16 cellular contexts compared by ENCODE assay signal in genomic region chr17:30995347-30995746, GRCh38. TPM values are rescaled to one million over a fixed set of nuclear protein-coding genes. Genes with fewer than 3 reads are reported as not detected.
DNase-seq lines count a peak whose midpoint lies in the region; ATAC-seq, FAIRE-seq and TF ChIP-seq lines count a peak whose summit lies in the region.
"Had no signal": no experiment of that assay in that cellular context is flagged by ENCODE, and none has a peak within 500 bp of the region (broad histone marks: within the 10 kb centered on the region; RNA-seq: fewer than 3 reads in every experiment).

No MANE protein-coding gene starts in this region.

- no peak overlapping the region for H3K4me3 Mint-ChIP-seq in T-cell
- H3K4me3 Mint-ChIP-seq: CD8-positive, alpha-beta memory T cell; HFFc6 had no signal

- DNase-seq in DMS53 (lab: John Stamatoyannopoulos, UW) (peak; percentile 6), DMS53 treated with DMSO at 0.1 percent for 48 hours (lab: John Stamatoyannopoulos, UW; ENCODE audit: unreplicated experiment) (no peak), HTR-8/SVneo (ENCODE audit: insufficient read length, low spot score) (no peak), RWPE2 (ENCODE audit: low spot score) (no peak), iris pigment epithelial cell (ENCODE audit: low read depth) (peak; percentile 61), AML-193 (lab: John Stamatoyannopoulos, UW) (no peak), Kasumi-1 (lab: John Stamatoyannopoulos, UW) (no peak), T-cell (no peak)
- DNase-seq: Caco-2; CD8-positive, alpha-beta memory T cell; HFFc6 had no signal

- H3K27ac Mint-ChIP-seq in T-cell: no peak overlapping the region
- H3K27ac Mint-ChIP-seq: CD8-positive, alpha-beta memory T cell; HFFc6 had no signal

- H3K4me3 ChIP-seq in RWPE2 (ENCODE audit: severe bottlenecking): no peak overlapping the region
- H3K4me3 ChIP-seq: BLaER1, HAP-1 had no signal

- CTCF ChIA-PET in T-cell (lab: Charles Lee): interaction anchor here in 1 of 2 donors (0.6 kb wide), 1 partner anchor 317 kb away, joined by 4 read pairs; no protein-coding TSS in a partner anchor

- POLR2A ChIA-PET in T-cell (lab: Charles Lee): no interaction called here

- peaks cover 34% of the 10 kb centered on the region for H3K36me3 Mint-ChIP-seq in T-cell

- no peaks in the 10 kb centered on the region for H3K4me1 Mint-ChIP-seq in T-cell
- H3K4me1 Mint-ChIP-seq: CD8-positive, alpha-beta memory T cell had no signal

- peaks cover 18% of the 10 kb centered on the region for H3K36me3 ChIP-seq in RWPE2 (ENCODE audit: low read depth)

- peak; percentile 9 for FAIRE-seq in HTR-8/SVneo (lab: Jason Lieb, UNC)
- FAIRE-seq: H1 had no signal

- no peaks in the 10 kb centered on the region for H3K9me3 ChIP-seq in RWPE2 (ENCODE audit: severe bottlenecking)
- H3K9me3 ChIP-seq: BLaER1, Caco-2, HAP-1 had no signal

- H3K9me3 Mint-ChIP-seq in T-cell: no peaks in the 10 kb centered on the region
- H3K9me3 Mint-ChIP-seq: CD8-positive, alpha-beta memory T cell; HFFc6 had no signal

- TF ChIP-seq CTCF in RWPE2 (IDR thresholded peaks at IDR 0.05; ENCODE audit: poor library complexity, severe bottlenecking): no peak

- H3K27ac ChIP-seq in RWPE2 (ENCODE audit: poor library complexity, severe bottlenecking): no peak overlapping the region
- H3K27ac ChIP-seq: 22Rv1, BLaER1, HL-60 had no signal

- no peaks in the 10 kb centered on the region for H3K27me3 ChIP-seq in RWPE2 (ENCODE audit: insufficient read depth, poor library complexity, severe bottlenecking)
- H3K27me3 ChIP-seq: BLaER1 had no signal

- ATAC-seq in RWPE2 (ENCODE audit: low read depth) (peak; percentile 49; the same call in 2 of the 3 replicates), T-cell (replicated peaks in 1 of 4) (no peak)

- no peaks in the 10 kb centered on the region for H3K4me1 ChIP-seq in RWPE2 (ENCODE audit: insufficient read depth, poor library complexity, severe bottlenecking)
- H3K4me1 ChIP-seq: BLaER1, HAP-1 had no signal

- no peaks in the 10 kb centered on the region for H3K27me3 Mint-ChIP-seq in T-cell
- H3K27me3 Mint-ChIP-seq: CD8-positive, alpha-beta memory T cell had no signal

RNA-seq across cellular contexts. Expression of gene RNF135, which starts 24.5 kb away (rescaled TPM):
- total RNA-seq in T-cell: 1 to 10 TPM; 2.1 to 7.8 (median 6.4) TPM

Comparison
In these comparisons a context has a peak if more than half of its experiments do, and no peak if none do; other contexts are left out.
1. DNase-seq: peak in DMS53 (single experiment) and iris pigment epithelial cell (single experiment); none in DMS53 treated with DMSO at 0.1 percent for 48 hours (single experiment), HTR-8/SVneo (single experiment), RWPE2 (single experiment), AML-193 (0 of 2), Kasumi-1 (0 of 2) and T-cell (0 of 34).